ENCODE assay signal across 11 cellular contexts in genomic region chr15:62783303-62783957, GRCh38.
DNase-seq lines count a peak whose midpoint lies in the region; ATAC-seq lines count a peak whose summit lies in the region.
"Had no signal": no experiment of that assay in that cellular context is flagged by ENCODE, and none has a peak within 500 bp of the region (broad histone marks: within the 10 kb centered on the region; RNA-seq: fewer than 3 reads in every experiment).

No MANE protein-coding gene starts in this region.

- ATAC-seq in HG02588 (IDR thresholded peaks at IDR 0.05; ENCODE audit: unreplicated experiment) (no peak), HG03159 (IDR thresholded peaks at IDR 0.05; ENCODE audit: unreplicated experiment) (no peak)
- ATAC-seq: gastrocnemius medialis had no signal

- peak; percentile 68 for DNase-seq in AG08395 (ENCODE audit: low spot score)
- peak; percentile 87 for DNase-seq in HCEC 1CT
- DNase-seq in brain pericyte (ENCODE audit: low read depth, low spot score): peak; percentile 59
- peak; percentile 64 for DNase-seq in left kidney (ENCODE audit: low read depth, low spot score)
- no peak for DNase-seq in NCI-H2171 treated with DMSO at 0.1 percent for 48 hours (lab: John Stamatoyannopoulos, UW)
- no peak for DNase-seq in superior temporal gyrus (ENCODE audit: extremely low spot score)
- DNase-seq: activated CD4-positive, alpha-beta T cell treated with anti-CD3 and anti-CD28 coated beads for 1 hour; CD8-positive, alpha-beta memory T cell; gastrocnemius medialis had no signal

Comparison
In these comparisons a context has a peak if more than half of its experiments do, and no peak if none do; other contexts are left out.
1. DNase-seq: peak in AG08395 (single experiment), HCEC 1CT (single experiment), brain pericyte (single experiment) and left kidney (single experiment); none in NCI-H2171 treated with DMSO at 0.1 percent for 48 hours (single experiment) and superior temporal gyrus (single experiment).